Comparison of ENCODE assay signal across 10 cellular contexts in the genomic region with DNA sequence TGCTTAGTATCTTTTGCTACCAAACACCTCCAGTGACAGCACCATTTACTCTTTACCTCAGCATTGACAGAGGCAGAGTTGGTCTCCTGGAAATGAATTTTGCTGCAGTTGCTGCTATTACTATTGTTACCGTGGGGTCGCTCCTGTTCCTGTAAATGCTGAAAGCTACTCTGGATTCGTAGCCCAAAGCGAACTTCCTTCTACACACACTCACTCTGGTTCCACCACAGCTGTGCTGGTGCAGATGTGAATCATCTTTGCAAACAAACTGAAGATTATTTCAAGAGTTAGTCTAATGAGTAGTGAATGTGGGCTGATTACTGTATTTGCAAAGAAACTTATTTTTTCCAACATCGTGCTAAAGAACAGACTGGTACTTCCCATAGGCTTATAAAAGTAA.
A peak's percentile ranks its signal among the peaks of the same experiment; 100 is the strongest.
DNase-seq lines count a peak whose midpoint lies in the region; ATAC-seq and TF ChIP-seq lines count a peak whose summit lies in the region.
"Had no signal": no experiment of that assay in that cellular context is flagged by ENCODE, and none has a peak within 500 bp of the region (broad histone marks: within the 10 kb centered on the region; RNA-seq: fewer than 3 reads in every experiment).

No MANE protein-coding gene starts in this region.

- TF ChIP-seq CTCF in GM12873 (IDR thresholded peaks at IDR 0.05; ENCODE audit: insufficient read depth, low read depth, low read length, missing control alignments) = peak; percentile 41
- TF ChIP-seq CTCF in mucosa of descending colon (IDR thresholded peaks at IDR 0.05) = no peak
- no peak for TF ChIP-seq CTCF in lower lobe of right lung (IDR thresholded peaks at IDR 0.05)
- no peak for TF ChIP-seq CTCF in progenitor cell of endocrine pancreas (IDR thresholded peaks at IDR 0.05; ENCODE audit: unreplicated experiment)

- in situ Hi-C loops in SK-MEL-5 (cut with HindIII; ENCODE audit: low pct_unique_long_range_greater_than_20kb, low sequenced_read_pairs) = no loop called here

- no peaks in the 10 kb centered on the region for H3K27me3 ChIP-seq in lower lobe of right lung (ENCODE audit: low read depth)

- intact Hi-C loops in mucosa of descending colon (cut with DNase I, micrococcal nuclease) (no loop called here), lower lobe of right lung (cut with DNase I) (no loop called here)

- H3K9me3 Mint-ChIP-seq in progenitor cell of endocrine pancreas (ENCODE audit: low read depth) = peaks cover 6% of the 10 kb centered on the region

- H3K9me3 ChIP-seq in mucosa of descending colon (no peaks in the 10 kb centered on the region), lower lobe of right lung (no peaks in the 10 kb centered on the region)

- no peaks in the 10 kb centered on the region for H3K4me1 Mint-ChIP-seq in progenitor cell of endocrine pancreas (ENCODE audit: low read depth)

- H3K27ac Mint-ChIP-seq in progenitor cell of endocrine pancreas = no peak overlapping the region

- no peak overlapping the region for H3K27ac ChIP-seq in lower lobe of right lung

- H3K36me3 ChIP-seq in mucosa of descending colon (ENCODE audit: low read depth) = no peaks in the 10 kb centered on the region
- H3K36me3 ChIP-seq in lower lobe of right lung = no peaks in the 10 kb centered on the region

- ATAC-seq in HG02938 (IDR thresholded peaks at IDR 0.05; ENCODE audit: unreplicated experiment) (peak; percentile 48), mucosa of descending colon (peak; percentile 43), lower lobe of right lung (no peak), HG03342 (IDR thresholded peaks at IDR 0.05; ENCODE audit: unreplicated experiment) (no peak)

- H3K36me3 Mint-ChIP-seq in progenitor cell of endocrine pancreas (ENCODE audit: insufficient read depth) = no peaks in the 10 kb centered on the region

- H3K27me3 Mint-ChIP-seq in progenitor cell of endocrine pancreas = peaks cover 4% of the 10 kb centered on the region

- H3K4me3 Mint-ChIP-seq in progenitor cell of endocrine pancreas (ENCODE audit: low read depth) = no peak overlapping the region

- H3K4me1 ChIP-seq in mucosa of descending colon (ENCODE audit: low read depth) (no peaks in the 10 kb centered on the region), lower lobe of right lung (no peaks in the 10 kb centered on the region)

- H3K4me3 ChIP-seq in mucosa of descending colon (no peak overlapping the region), lower lobe of right lung (no peak overlapping the region)

- DNase-seq in SK-MEL-5 (ENCODE audit: low read depth, low spot score) = peak; percentile 62
- DNase-seq in mucosa of descending colon = no peak
- no peak for DNase-seq in lower lobe of right lung
- DNase-seq in progenitor cell of endocrine pancreas (ENCODE audit: low spot score, unreplicated experiment) = no peak
- no peak for DNase-seq in KG1 (lab: John Stamatoyannopoulos, UW)
- DNase-seq: activated gamma-delta T cell, NCI-H345 had no signal

Comparison
In these comparisons a context has a peak if more than half of its experiments do, and no peak if none do; other contexts are left out.
1. ATAC-seq: peak in HG02938 (single experiment) and mucosa of descending colon (single experiment); none in lower lobe of right lung (0 of 2) and HG03342 (single experiment).